In genomic region chr19:49340069-49340864, GRCh38 we compare ENCODE assay signal across 1 cellular context.
A peak's percentile ranks its signal among the peaks of the same experiment; 100 is the strongest.
TF ChIP-seq lines count a peak whose summit lies in the region.

No MANE protein-coding gene starts in this region.

TF ChIP-seq in HepG2, 621 proteins besides CTCF, POLR2A, EP300 and RAD21 (continued from another document and continues in another):
- no peak for TF ChIP-seq SMAD1 (CRISPR knock-in tag; IDR thresholded peaks at IDR 0.05; ENCODE audit: borderline replicate concordance, low read depth)
- TF ChIP-seq NR2F1 (CRISPR knock-in tag; IDR thresholded peaks at IDR 0.05) = no peak
- no peak for TF ChIP-seq GRHL1 (CRISPR knock-in tag; conservative IDR thresholded peaks at IDR 0.05)
- no peak for TF ChIP-seq ATF4 (CRISPR knock-in tag; IDR thresholded peaks at IDR 0.05)
- TF ChIP-seq ZNF274 (CRISPR knock-in tag; IDR thresholded peaks at IDR 0.05) = 0 out of 2 replicates have a peak, but pooled peaks have one; percentile 41
- peak; percentile 49; the same call in 1 of the 2 replicates for TF ChIP-seq MED1 (CRISPR knock-in tag; IDR thresholded peaks at IDR 0.05)
- no peak for TF ChIP-seq ZNF841 (CRISPR knock-in tag; IDR thresholded peaks at IDR 0.05; ENCODE audit: borderline replicate concordance)
- no peak for TF ChIP-seq ZNF713 (CRISPR knock-in tag; IDR thresholded peaks at IDR 0.05)
- peak; percentile 71 for TF ChIP-seq USF2 (IDR thresholded peaks at IDR 0.05; ENCODE audit: low read depth, low read length)
- TF ChIP-seq USF2 (CRISPR knock-in tag; IDR thresholded peaks at IDR 0.05; ENCODE audit: borderline replicate concordance) = peak; percentile 84; the same call in 1 of the 2 replicates
- no peak for TF ChIP-seq ZNF317 (CRISPR knock-in tag; IDR thresholded peaks at IDR 0.05)
- no peak for TF ChIP-seq MATR3 (CRISPR knock-in tag; IDR thresholded peaks at IDR 0.05)
- no peak for TF ChIP-seq PAX8 (CRISPR knock-in tag; IDR thresholded peaks at IDR 0.05; ENCODE audit: borderline replicate concordance)
- TF ChIP-seq IRF2 (CRISPR knock-in tag; IDR thresholded peaks at IDR 0.05) = no peak
- TF ChIP-seq ZNF772 (CRISPR knock-in tag; IDR thresholded peaks at IDR 0.05) = no peak
- TF ChIP-seq ZNF569 (CRISPR knock-in tag; IDR thresholded peaks at IDR 0.05; ENCODE audit: borderline replicate concordance) = no peak
- TF ChIP-seq FOXA3 (CRISPR knock-in tag; IDR thresholded peaks at IDR 0.05) = peak; percentile 63
- TF ChIP-seq GTF3A (CRISPR knock-in tag; conservative IDR thresholded peaks at IDR 0.05) = no peak
- TF ChIP-seq FOXP4 (CRISPR knock-in tag; IDR thresholded peaks at IDR 0.05) = 0 out of 2 replicates have a peak, but pooled peaks have one; percentile 35
- no peak for TF ChIP-seq ZNF740 (CRISPR knock-in tag; IDR thresholded peaks at IDR 0.05)
- no peak for TF ChIP-seq CBX1 (IDR thresholded peaks at IDR 0.05; ENCODE audit: low read depth)
- no peak for TF ChIP-seq ARID3A (IDR thresholded peaks at IDR 0.05; ENCODE audit: low read depth, low read length)
- TF ChIP-seq GMEB1 (CRISPR knock-in tag; IDR thresholded peaks at IDR 0.05; ENCODE audit: borderline replicate concordance) = 0 out of 2 replicates have a peak, but pooled peaks have one; percentile 18
- 0 out of 2 replicates have a peak, but pooled peaks have one; percentile 33 for TF ChIP-seq SMAD3 (CRISPR knock-in tag; IDR thresholded peaks at IDR 0.05)
- no peak for TF ChIP-seq PHF8 (CRISPR knock-in tag; IDR thresholded peaks at IDR 0.05)
- TF ChIP-seq GFI1 (CRISPR knock-in tag; IDR thresholded peaks at IDR 0.05; ENCODE audit: borderline replicate concordance) = 0 out of 2 replicates have a peak, but pooled peaks have one; percentile 21
- TF ChIP-seq MLLT10 (CRISPR knock-in tag; IDR thresholded peaks at IDR 0.05) = no peak
- no peak for TF ChIP-seq ZNF30 (CRISPR knock-in tag; IDR thresholded peaks at IDR 0.05)
- TF ChIP-seq MAFF (IDR thresholded peaks at IDR 0.05; ENCODE audit: low read depth, low read length) = no peak
- TF ChIP-seq REPIN1 (CRISPR knock-in tag; IDR thresholded peaks at IDR 0.05; ENCODE audit: borderline replicate concordance, low read depth) = no peak
- TF ChIP-seq HNRNPL (IDR thresholded peaks at IDR 0.05; ENCODE audit: low read depth, low read length) = no peak
- TF ChIP-seq ZNF570 (CRISPR knock-in tag; IDR thresholded peaks at IDR 0.05; ENCODE audit: borderline replicate concordance) = no peak
- TF ChIP-seq ZBTB46 (CRISPR knock-in tag; IDR thresholded peaks at IDR 0.05; ENCODE audit: borderline replicate concordance) = no peak
- no peak for TF ChIP-seq ZFAT (CRISPR knock-in tag; conservative IDR thresholded peaks at IDR 0.05)
- no peak for TF ChIP-seq ZSCAN29 (CRISPR knock-in tag; conservative IDR thresholded peaks at IDR 0.05)
- no peak for TF ChIP-seq THAP9 (CRISPR knock-in tag; IDR thresholded peaks at IDR 0.05; ENCODE audit: borderline replicate concordance)
- no peak for TF ChIP-seq REXO4 (CRISPR knock-in tag; IDR thresholded peaks at IDR 0.05; ENCODE audit: borderline replicate concordance)
- no peak for TF ChIP-seq ZNF891 (CRISPR knock-in tag; IDR thresholded peaks at IDR 0.05)
- no peak for TF ChIP-seq SNAPC2 (CRISPR knock-in tag; IDR thresholded peaks at IDR 0.05)
- no peak for TF ChIP-seq HMG20B (CRISPR knock-in tag; conservative IDR thresholded peaks at IDR 0.05)
- TF ChIP-seq SRY (CRISPR knock-in tag; IDR thresholded peaks at IDR 0.05) = no peak
- no peak for TF ChIP-seq ZNF18 (CRISPR knock-in tag; IDR thresholded peaks at IDR 0.05; ENCODE audit: insufficient replicate concordance)
- no peak for TF ChIP-seq ZNF576 (CRISPR knock-in tag; IDR thresholded peaks at IDR 0.05)
- TF ChIP-seq ZSCAN22 (CRISPR knock-in tag; IDR thresholded peaks at IDR 0.05) = no peak
- TF ChIP-seq ISL2 (CRISPR knock-in tag; IDR thresholded peaks at IDR 0.05) = no peak
- TF ChIP-seq MED8 (CRISPR knock-in tag; IDR thresholded peaks at IDR 0.05; ENCODE audit: insufficient replicate concordance) = no peak
- no peak for TF ChIP-seq ZNF331 (CRISPR knock-in tag; IDR thresholded peaks at IDR 0.05)
- TF ChIP-seq SMAD9 (CRISPR knock-in tag; IDR thresholded peaks at IDR 0.05) = no peak
- TF ChIP-seq ZNF562 (CRISPR knock-in tag; IDR thresholded peaks at IDR 0.05; ENCODE audit: borderline replicate concordance) = no peak
- TF ChIP-seq NONO (IDR thresholded peaks at IDR 0.05) = no peak
- TF ChIP-seq NONO (CRISPR knock-in tag; conservative IDR thresholded peaks at IDR 0.05) = 0 out of 2 replicates have a peak, but pooled peaks have one; percentile 30
- TF ChIP-seq ZNF143 (CRISPR knock-in tag; IDR thresholded peaks at IDR 0.05) = no peak
- no peak for TF ChIP-seq ZFY (CRISPR knock-in tag; IDR thresholded peaks at IDR 0.05)
- TF ChIP-seq ZNF788 (CRISPR knock-in tag; IDR thresholded peaks at IDR 0.05; ENCODE audit: borderline replicate concordance) = no peak
